Comparison of ENCODE assay signal across 30 cellular contexts in the genomic region with DNA sequence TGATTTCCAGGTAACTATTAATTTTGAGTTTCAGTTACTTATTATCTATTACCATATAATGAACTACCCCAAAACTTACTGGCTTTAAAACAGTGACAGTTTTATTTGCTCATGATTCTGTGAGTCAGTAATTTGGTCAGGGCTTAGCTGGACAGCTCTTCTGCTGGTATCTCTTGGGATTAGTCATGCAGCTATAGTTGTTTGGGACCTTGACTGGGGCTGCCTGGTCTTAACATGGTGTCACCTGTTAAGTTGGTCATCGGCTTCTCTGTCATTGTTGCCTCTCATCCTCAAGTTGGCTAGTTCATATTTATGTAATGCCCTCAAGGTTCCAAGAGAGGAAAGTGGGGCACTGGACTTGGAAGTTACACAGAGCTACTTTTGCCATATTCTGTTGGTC.
DNase-seq lines count a peak whose midpoint lies in the region; ATAC-seq, FAIRE-seq and TF ChIP-seq lines count a peak whose summit lies in the region.
"Had no signal": no experiment of that assay in that cellular context is flagged by ENCODE, and none has a peak within 500 bp of the region (broad histone marks: within the 10 kb centered on the region; RNA-seq: fewer than 3 reads in every experiment).

No MANE protein-coding gene starts in this region.

- no peaks in the 10 kb centered on the region for H3K27me3 Mint-ChIP-seq in T-cell
- H3K27me3 Mint-ChIP-seq: CD4-positive, alpha-beta memory T cell; naive B cell had no signal

- H3K36me3 ChIP-seq in bronchial epithelial cell (ENCODE audit: control insufficient read depth, insufficient read depth, low read length) (no peaks in the 10 kb centered on the region), esophagus squamous epithelium (no peaks in the 10 kb centered on the region)
- H3K36me3 ChIP-seq: left ventricle myocardium inferior, neutrophil, right lobe of liver, upper lobe of left lung had no signal

- TF ChIP-seq CTCF in bronchial epithelial cell (IDR thresholded peaks at IDR 0.05; ENCODE audit: insufficient read depth, low read length, severe bottlenecking), result no peak
- TF ChIP-seq CTCF in esophagus squamous epithelium (IDR thresholded peaks at IDR 0.05), result no peak

- peak; percentile 38 for DNase-seq in DMS53 (lab: John Stamatoyannopoulos, UW)
- DNase-seq in DMS53 treated with DMSO at 0.1 percent for 48 hours (lab: John Stamatoyannopoulos, UW; ENCODE audit: unreplicated experiment), result no peak
- DNase-seq in OCI-M1 (lab: John Stamatoyannopoulos, UW), result peak; percentile 63
- peak; percentile 28 for DNase-seq in bronchial epithelial cell (ENCODE audit: low read depth)
- DNase-seq in esophagus squamous epithelium (lab: John Stamatoyannopoulos, UW), result no peak
- no peak for DNase-seq in activated naive CD4-positive, alpha-beta T cell (lab: John Stamatoyannopoulos, UW)
- no peak for DNase-seq in T-cell
- DNase-seq: activated CD8-positive, alpha-beta T cell treated with anti-CD3 and anti-CD28 coated beads, Interleukin-2, amount 10 ng/mL, durations not matched to agents 7 days and 5 days; activated effector memory CD4-positive, alpha-beta T cell treated with anti-CD3 and anti-CD28 coated beads, Interleukin-2, amount 50 U/mL, for 16 hours; activated T-cell treated with anti-CD3 and anti-CD28 coated beads for 4 hours; CD4-positive, alpha-beta memory T cell; cerebellar nuclear complex; DMS 273 treated with DMSO at 0.1 percent for 48 hours; GDM1; H7; left ventricle myocardium inferior; naive B cell; NCI-H1436 treated with DMSO at 0.1 percent for 48 hours; NCI-H2107; NCI-H446; right lobe of liver; SHP77 treated with DMSO at 0.1 percent for 48 hours; stimulated activated CD4-positive, alpha-beta T cell treated with anti-CD3 and anti-CD28 coated beads, Interleukin-12 subunit alpha, Interleukin-12 subunit beta, amount 100 ng/mL, for 4 hours; stimulated activated CD4-positive, alpha-beta T cell treated with anti-CD3 and anti-CD28 coated beads, Interleukin-4, amount 100 ng/mL, for 1 hour; substantia nigra; upper lobe of left lung had no signal

- ATAC-seq in GM18520 (IDR thresholded peaks at IDR 0.05; ENCODE audit: unreplicated experiment) (no peak), T-cell (replicated peaks in 1 of 4) (no peak)
- ATAC-seq: activated CD8-positive, alpha-beta T cell treated with anti-CD3 and anti-CD28 coated beads, Interleukin-2, amount 10 ng/mL, durations not matched to agents 7 days and 5 days had no signal

- TF ChIP-seq POLR2A in esophagus squamous epithelium (IDR thresholded peaks at IDR 0.05), result no peak

- no peak overlapping the region for H3K4me3 Mint-ChIP-seq in T-cell
- H3K4me3 Mint-ChIP-seq: activated CD8-positive, alpha-beta T cell treated with anti-CD3 and anti-CD28 coated beads, Interleukin-2, amount 10 ng/mL, durations not matched to agents 7 days and 5 days; CD4-positive, alpha-beta memory T cell; naive B cell had no signal

- H3K4me1 Mint-ChIP-seq in T-cell, result peaks cover 6 to 11% (median 10%) of the 10 kb centered on the region in 3 donors

- H3K27ac ChIP-seq in esophagus squamous epithelium, result no peak overlapping the region
- H3K27ac ChIP-seq: 22Rv1, left ventricle myocardium inferior, neutrophil, right lobe of liver, upper lobe of left lung had no signal

- FAIRE-seq in bronchial epithelial cell (lab: Jason Lieb, UNC), result no peak
- FAIRE-seq: GM19239 had no signal

- H3K4me1 ChIP-seq in esophagus squamous epithelium, result peaks cover 0 to 11% (median 0%) of the 10 kb centered on the region in 3 donors
- H3K4me1 ChIP-seq: right lobe of liver, upper lobe of left lung had no signal

- CTCF ChIA-PET in T-cell (lab: Charles Lee), result no interaction called here

- intact Hi-C loops in esophagus squamous epithelium (cut with DNase I), result no loop called here

- WGBS in esophagus squamous epithelium, 2 donors, result 83% methylated on average over 1 of the region's 1 CpG; no CpG with 5 or more reads in 1 of the 2 donors

- no peaks in the 10 kb centered on the region for H3K9me3 ChIP-seq in esophagus squamous epithelium
- H3K9me3 ChIP-seq: neutrophil, right lobe of liver, upper lobe of left lung had no signal

- H3K9me3 Mint-ChIP-seq in T-cell, result no peaks in the 10 kb centered on the region
- H3K9me3 Mint-ChIP-seq: CD4-positive, alpha-beta memory T cell; naive B cell had no signal

- peaks cover 3% of the 10 kb centered on the region for H3K36me3 Mint-ChIP-seq in T-cell
- H3K36me3 Mint-ChIP-seq: naive B cell had no signal

- H3K27me3 ChIP-seq in bronchial epithelial cell (ENCODE audit: control insufficient read depth, insufficient read depth, low read length) (no peaks in the 10 kb centered on the region), esophagus squamous epithelium (no peaks in the 10 kb centered on the region)
- H3K27me3 ChIP-seq: neutrophil, right lobe of liver, upper lobe of left lung had no signal

- POLR2A ChIA-PET in T-cell (lab: Charles Lee), result no interaction called here

- H3K4me3 ChIP-seq in bronchial epithelial cell (ENCODE audit: low read depth, low read length) (no peak overlapping the region), esophagus squamous epithelium (no peak overlapping the region)
- H3K4me3 ChIP-seq: left ventricle myocardium inferior, right lobe of liver, upper lobe of left lung had no signal

- no peak overlapping the region for H3K27ac Mint-ChIP-seq in T-cell
- H3K27ac Mint-ChIP-seq: activated CD8-positive, alpha-beta T cell treated with anti-CD3 and anti-CD28 coated beads, Interleukin-2, amount 10 ng/mL, durations not matched to agents 7 days and 5 days; CD4-positive, alpha-beta memory T cell had no signal

Comparison
In these comparisons a context has a peak if more than half of its experiments do, and no peak if none do; other contexts are left out.
1. DNase-seq: peak in DMS53 (single experiment), OCI-M1 (single experiment) and bronchial epithelial cell (single experiment); none in DMS53 treated with DMSO at 0.1 percent for 48 hours (single experiment), esophagus squamous epithelium (single experiment), activated naive CD4-positive, alpha-beta T cell (0 of 4) and T-cell (0 of 34).